ENCODE assay signal across 15 cellular contexts in genomic region chr12:13222076-13222475, GRCh38. TPM values are rescaled to one million over a fixed set of nuclear protein-coding genes. Genes with fewer than 3 reads are reported as not detected.
DNase-seq lines count a peak whose midpoint lies in the region; ATAC-seq and TF ChIP-seq lines count a peak whose summit lies in the region.
"Had no signal": no experiment of that assay in that cellular context is flagged by ENCODE, and none has a peak within 500 bp of the region (broad histone marks: within the 10 kb centered on the region; RNA-seq: fewer than 3 reads in every experiment).

No MANE protein-coding gene starts in this region.

- peak overlapping the region in 3 of 4 donors; percentile 4 to 57 (median 17) for H3K27ac ChIP-seq in esophagus squamous epithelium
- H3K27ac ChIP-seq: BLaER1 treated with 17β-estradiol and CSF1 and Interleukin-3, amounts not matched to agents 10 nM and 100 nM had no signal

- intact Hi-C loops in esophagus squamous epithelium (cut with DNase I) = no loop called here

- H3K4me3 Mint-ChIP-seq in osteocyte (ENCODE audit: unreplicated experiment) (no peak overlapping the region), progenitor cell of endocrine pancreas (ENCODE audit: low read depth) (no peak overlapping the region)
- H3K4me3 Mint-ChIP-seq: activated naive CD4-positive, alpha-beta T cell treated with anti-CD3 and anti-CD28 coated beads for 36 hours; stimulated activated naive CD8-positive, alpha-beta T cell treated with anti-CD3 and anti-CD28 coated beads, Interleukin-15, Interleukin-2, amounts not matched to agents 100 ng/mL and 50 ng/mL, for 24 hours had no signal

- H3K4me1 Mint-ChIP-seq in osteocyte (ENCODE audit: unreplicated experiment) (peaks cover 29% of the 10 kb centered on the region), progenitor cell of endocrine pancreas (ENCODE audit: low read depth) (peaks cover 9% of the 10 kb centered on the region)

- TF ChIP-seq POLR2A in esophagus squamous epithelium (IDR thresholded peaks at IDR 0.05) = no peak

- no peaks in the 10 kb centered on the region for H3K9me3 ChIP-seq in esophagus squamous epithelium

- ATAC-seq in left lobe of liver = no peak

- peaks cover 2% of the 10 kb centered on the region for H3K27me3 Mint-ChIP-seq in osteocyte (ENCODE audit: unreplicated experiment)
- H3K27me3 Mint-ChIP-seq in progenitor cell of endocrine pancreas = peaks cover 18% of the 10 kb centered on the region

- H3K27me3 ChIP-seq in esophagus squamous epithelium = no peaks in the 10 kb centered on the region
- H3K27me3 ChIP-seq: BLaER1 treated with 17β-estradiol and CSF1 and Interleukin-3, amounts not matched to agents 10 nM and 100 nM had no signal

- peaks cover 0 to 22% (median 4%) of the 10 kb centered on the region in 3 donors for H3K36me3 ChIP-seq in esophagus squamous epithelium

- H3K27ac Mint-ChIP-seq in osteocyte (ENCODE audit: unreplicated experiment) = peak overlapping the region; percentile 88
- no peak overlapping the region for H3K27ac Mint-ChIP-seq in progenitor cell of endocrine pancreas
- H3K27ac Mint-ChIP-seq: activated naive CD4-positive, alpha-beta T cell treated with anti-CD3 and anti-CD28 coated beads for 36 hours; stimulated activated naive CD8-positive, alpha-beta T cell treated with anti-CD3 and anti-CD28 coated beads, Interleukin-15, Interleukin-2, amounts not matched to agents 100 ng/mL and 50 ng/mL, for 24 hours had no signal

- 45 to 68% methylated on average over 2 to 5 of the region's 5 CpGs for WGBS in esophagus squamous epithelium, 2 donors

- H3K9me3 Mint-ChIP-seq in osteocyte (ENCODE audit: unreplicated experiment) (peaks cover 5% of the 10 kb centered on the region), progenitor cell of endocrine pancreas (ENCODE audit: low read depth) (peaks cover 11% of the 10 kb centered on the region)
- H3K9me3 Mint-ChIP-seq: activated naive CD4-positive, alpha-beta T cell treated with anti-CD3 and anti-CD28 coated beads for 36 hours; stimulated activated naive CD8-positive, alpha-beta T cell treated with anti-CD3 and anti-CD28 coated beads, Interleukin-15, Interleukin-2, amounts not matched to agents 100 ng/mL and 50 ng/mL, for 24 hours had no signal

- H3K36me3 Mint-ChIP-seq in osteocyte (ENCODE audit: unreplicated experiment) (peaks cover 8% of the 10 kb centered on the region), progenitor cell of endocrine pancreas (ENCODE audit: insufficient read depth) (no peaks in the 10 kb centered on the region)

- peaks cover 5 to 25% (median 21%) of the 10 kb centered on the region in 3 donors for H3K4me1 ChIP-seq in esophagus squamous epithelium

- DNase-seq in DMS79 treated with DMSO at 0.1 percent for 48 hours (lab: John Stamatoyannopoulos, UW) (peak; percentile 56), NCI-H69 (lab: John Stamatoyannopoulos, UW) (peak; percentile 48), esophagus squamous epithelium (lab: John Stamatoyannopoulos, UW) (no peak), osteocyte (ENCODE audit: extremely low spot score, unreplicated experiment) (no peak), left lobe of liver (ENCODE audit: low spot score) (no peak), NCI-H2029 treated with DMSO at 0.1 percent for 48 hours (lab: John Stamatoyannopoulos, UW) (no peak), progenitor cell of endocrine pancreas (ENCODE audit: low spot score, unreplicated experiment) (no peak), SIG-M5 treated with dmso at 0.1 percent for 504 hours (lab: John Stamatoyannopoulos, UW; ENCODE audit: unreplicated experiment) (no peak)
- DNase-seq: activated naive CD4-positive, alpha-beta T cell treated with anti-CD3 and anti-CD28 coated beads for 36 hours; central memory CD4-positive, alpha-beta T cell; HCEC 1CT; NCI-H1105; NCI-H510A treated with DMSO at 0.1 percent for 48 hours had no signal

- H3K4me3 ChIP-seq in esophagus squamous epithelium = no peak overlapping the region
- H3K4me3 ChIP-seq: BLaER1 treated with 17β-estradiol and CSF1 and Interleukin-3, amounts not matched to agents 10 nM and 100 nM had no signal

- no peak for TF ChIP-seq CTCF in esophagus squamous epithelium (IDR thresholded peaks at IDR 0.05)
- no peak for TF ChIP-seq CTCF in osteocyte (IDR thresholded peaks at IDR 0.05)
- TF ChIP-seq CTCF in progenitor cell of endocrine pancreas (IDR thresholded peaks at IDR 0.05; ENCODE audit: unreplicated experiment) = no peak

RNA-seq across cellular contexts. Expression of gene EMP1, which starts 25.6 kb away (rescaled TPM):
- 1,000 to 10,000 TPM; 2,742 to 8,541 (median 3,206) TPM for total RNA-seq in esophagus squamous epithelium
- total RNA-seq in osteocyte = 163 and 170 TPM in 2 replicates
- total RNA-seq in left lobe of liver = 11.6 TPM
- 0.31 and 0.47 TPM in 2 replicates for total RNA-seq in progenitor cell of endocrine pancreas

Comparison
In these comparisons a context has a peak if more than half of its experiments do, and no peak if none do; other contexts are left out.
1. DNase-seq: peak in DMS79 treated with DMSO at 0.1 percent for 48 hours (single experiment) and NCI-H69 (single experiment); none in esophagus squamous epithelium (single experiment), osteocyte (single experiment), left lobe of liver (single experiment), NCI-H2029 treated with DMSO at 0.1 percent for 48 hours (single experiment), progenitor cell of endocrine pancreas (single experiment) and SIG-M5 treated with dmso at 0.1 percent for 504 hours (single experiment).
2. RNA of gene EMP1, which starts 25.6 kb away (total RNA-seq): 2,742 to 8,541 TPM in esophagus squamous epithelium; 163 to 170 TPM in osteocyte, 11.6 TPM in left lobe of liver (single experiment) and 0.31 to 0.47 TPM in progenitor cell of endocrine pancreas; every median in the first group is over 10 times any median in the second.